Comparison of ENCODE assay signal across 11 cellular contexts in the genomic region with DNA sequence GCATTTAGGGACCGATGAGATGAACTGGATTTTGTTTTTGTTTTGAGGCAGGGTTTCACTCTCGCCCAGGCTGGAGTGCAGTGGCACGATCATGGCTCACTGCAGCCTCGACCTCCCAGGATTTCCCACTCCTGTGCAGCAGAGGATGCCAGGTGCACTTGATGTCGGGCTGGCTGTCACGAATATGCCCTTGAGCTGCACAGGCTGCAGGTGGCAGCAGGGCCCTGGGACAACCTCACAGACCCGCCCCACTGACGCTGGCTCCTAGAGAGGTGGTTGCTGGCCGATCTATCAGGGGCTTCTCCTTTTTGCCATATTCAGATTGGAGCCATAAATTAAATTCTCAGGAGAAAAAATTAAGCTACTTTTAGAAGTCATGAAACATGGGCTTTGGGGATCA. TPM values are rescaled to one million over a fixed set of nuclear protein-coding genes. Genes with fewer than 3 reads are reported as not detected.
DNase-seq lines count a peak whose midpoint lies in the region; ATAC-seq and TF ChIP-seq lines count a peak whose summit lies in the region.
"Had no signal": no experiment of that assay in that cellular context is flagged by ENCODE, and none has a peak within 500 bp of the region (broad histone marks: within the 10 kb centered on the region; RNA-seq: fewer than 3 reads in every experiment).

No MANE protein-coding gene starts in this region.

- no peak overlapping the region for H3K27ac ChIP-seq in CD4-positive, alpha-beta T cell (ENCODE audit: low read depth, low read length)
- no peak overlapping the region for H3K27ac ChIP-seq in DND-41 (ENCODE audit: low read length)

- H3K36me3 ChIP-seq in DND-41 (ENCODE audit: insufficient read depth, low read length), result no peaks in the 10 kb centered on the region

- DNase-seq in CD4-positive, alpha-beta T cell, result peak in 4 of 10 experiments; percentile 23 to 43 (median 33)
- DNase-seq in DND-41 (no peak), NCI-H2171 (lab: John Stamatoyannopoulos, UW) (peak; percentile 44), AG08396 (ENCODE audit: low spot score) (no peak), glomerular visceral epithelial cell (ENCODE audit: extremely low spot score) (no peak), erythroblast (lab: John Stamatoyannopoulos, UW) (no peak)
- DNase-seq: activated T-cell treated with anti-CD3 and anti-CD28 coated beads, Interleukin-2, amount 50 U/mL, for 1 hour; stimulated activated CD4-positive, alpha-beta T cell treated with anti-CD3 and anti-CD28 coated beads, Interleukin-4, amount 100 ng/mL, for 1 hour had no signal

- intact Hi-C loops in CD4-positive, alpha-beta T cell (cut with DNase I, micrococcal nuclease), result loop anchor here (2.0 kb wide), 1 partner anchor 21 kb away; no protein-coding TSS in a partner anchor
- intact Hi-C loops in dendritic cell treated with granulocyte-macrophage colony-stimulating factor and Interleukin-4, amounts not matched to agents 40 ng/mL and 50 ng/mL, for 4 days (cut with micrococcal nuclease), result no loop called here

- H3K4me2 ChIP-seq in DND-41 (ENCODE audit: insufficient read depth, low read length), result no peak overlapping the region

- no peaks in the 10 kb centered on the region for H3K27me3 ChIP-seq in CD4-positive, alpha-beta T cell (ENCODE audit: control insufficient read depth, insufficient read depth, low read length)
- H3K27me3 ChIP-seq in DND-41 (ENCODE audit: insufficient read depth, low read length, poor library complexity), result peaks cover 4% of the 10 kb centered on the region

- H3K36me3 Mint-ChIP-seq in CD4-positive, alpha-beta T cell (ENCODE audit: low read depth), result no peaks in the 10 kb centered on the region
- H3K36me3 Mint-ChIP-seq in dendritic cell treated with granulocyte-macrophage colony-stimulating factor and Interleukin-4, amounts not matched to agents 40 ng/mL and 50 ng/mL, for 4 days (ENCODE audit: low read depth), result no peaks in the 10 kb centered on the region

- no peaks in the 10 kb centered on the region for H3K79me2 ChIP-seq in DND-41 (ENCODE audit: insufficient read depth, low read length)

- POLR2A ChIA-PET in CD4-positive, alpha-beta T cell (lab: Charles Lee), result interaction anchor here (0.8 to 1.4 kb wide), 3 partner anchors 12 to 36 kb away, joined by 3 to 4 read pairs (median 4); a partner anchor contains a TSS

- no peak overlapping the region for H3K4me3 Mint-ChIP-seq in CD4-positive, alpha-beta T cell
- no peak overlapping the region for H3K4me3 Mint-ChIP-seq in dendritic cell treated with granulocyte-macrophage colony-stimulating factor and Interleukin-4, amounts not matched to agents 40 ng/mL and 50 ng/mL, for 4 days
- H3K4me3 Mint-ChIP-seq: brain had no signal

- no peak overlapping the region for H3K9ac ChIP-seq in DND-41 (ENCODE audit: low read depth, low read length)

- H2AFZ ChIP-seq in DND-41 (ENCODE audit: low read depth, low read length), result no peak overlapping the region

- no peak overlapping the region for H3K27ac Mint-ChIP-seq in CD4-positive, alpha-beta T cell
- H3K27ac Mint-ChIP-seq in dendritic cell treated with granulocyte-macrophage colony-stimulating factor and Interleukin-4, amounts not matched to agents 40 ng/mL and 50 ng/mL, for 4 days, result peak overlapping the region; percentile 30
- H3K27ac Mint-ChIP-seq: brain had no signal

- peak; percentile 75 for ATAC-seq in CD4-positive, alpha-beta T cell (ENCODE audit: poor library complexity)
- ATAC-seq in DND-41 (ENCODE audit: insufficient read depth, low read depth) (peak; percentile 68; the same call in 2 of the 3 replicates), HG02623 (IDR thresholded peaks at IDR 0.05; ENCODE audit: unreplicated experiment) (no peak)

- TF ChIP-seq POLR2A in erythroblast (IDR thresholded peaks at IDR 0.05; ENCODE audit: low read length), result no peak

- peaks cover 29% of the 10 kb centered on the region for H3K4me1 Mint-ChIP-seq in CD4-positive, alpha-beta T cell (ENCODE audit: low read depth)
- peaks cover 45% of the 10 kb centered on the region for H3K4me1 Mint-ChIP-seq in dendritic cell treated with granulocyte-macrophage colony-stimulating factor and Interleukin-4, amounts not matched to agents 40 ng/mL and 50 ng/mL, for 4 days (ENCODE audit: low read depth)

- H3K9me3 ChIP-seq in CD4-positive, alpha-beta T cell (ENCODE audit: control insufficient read depth, low read length), result no peaks in the 10 kb centered on the region
- no peaks in the 10 kb centered on the region for H3K9me3 ChIP-seq in DND-41 (ENCODE audit: insufficient read depth, low read length, severe bottlenecking)

- no peak for TF ChIP-seq CTCF in CD4-positive, alpha-beta T cell (IDR thresholded peaks at IDR 0.05)
- TF ChIP-seq CTCF in DND-41 (IDR thresholded peaks at IDR 0.05; ENCODE audit: borderline replicate concordance, extremely low read depth, low read length, poor library complexity, severe bottlenecking), result peak; percentile 28

- peaks cover 10% of the 10 kb centered on the region for H3K4me1 ChIP-seq in DND-41 (ENCODE audit: insufficient read depth, low read length)

- no peaks in the 10 kb centered on the region for H3K9me3 Mint-ChIP-seq in CD4-positive, alpha-beta T cell
- peaks cover 8% of the 10 kb centered on the region for H3K9me3 Mint-ChIP-seq in dendritic cell treated with granulocyte-macrophage colony-stimulating factor and Interleukin-4, amounts not matched to agents 40 ng/mL and 50 ng/mL, for 4 days

- H3K27me3 Mint-ChIP-seq in CD4-positive, alpha-beta T cell, result peaks cover 10% of the 10 kb centered on the region
- peaks cover 2% of the 10 kb centered on the region for H3K27me3 Mint-ChIP-seq in dendritic cell treated with granulocyte-macrophage colony-stimulating factor and Interleukin-4, amounts not matched to agents 40 ng/mL and 50 ng/mL, for 4 days
- H3K27me3 Mint-ChIP-seq: brain had no signal

- no peaks in the 10 kb centered on the region for H4K20me1 ChIP-seq in DND-41 (ENCODE audit: insufficient read depth, low read length)

- CTCF ChIA-PET in CD4-positive, alpha-beta T cell (lab: Charles Lee), result interaction anchor here (0.8 to 1.2 kb wide), 2 partner anchors 20 to 23 kb away, joined by 3 to 4 read pairs; no protein-coding TSS in a partner anchor

- no peak overlapping the region for H3K4me3 ChIP-seq in DND-41 (ENCODE audit: low read depth in 1 of 2, low read length in 2 of 2)

RNA-seq across cellular contexts. Expression of a gene that starts 32.2 kb away (rescaled TPM):
- total RNA-seq in CD4-positive, alpha-beta T cell, result 1 to 10 TPM; 6.7 to 7.7 TPM

RNA-seq across cellular contexts. Expression of a gene that starts 36.4 kb away (rescaled TPM):
- total RNA-seq in CD4-positive, alpha-beta T cell, result 10 to 100 TPM; 17.2 to 17.3 TPM
